8 cellular contexts compared by ENCODE assay signal in the genomic region with DNA sequence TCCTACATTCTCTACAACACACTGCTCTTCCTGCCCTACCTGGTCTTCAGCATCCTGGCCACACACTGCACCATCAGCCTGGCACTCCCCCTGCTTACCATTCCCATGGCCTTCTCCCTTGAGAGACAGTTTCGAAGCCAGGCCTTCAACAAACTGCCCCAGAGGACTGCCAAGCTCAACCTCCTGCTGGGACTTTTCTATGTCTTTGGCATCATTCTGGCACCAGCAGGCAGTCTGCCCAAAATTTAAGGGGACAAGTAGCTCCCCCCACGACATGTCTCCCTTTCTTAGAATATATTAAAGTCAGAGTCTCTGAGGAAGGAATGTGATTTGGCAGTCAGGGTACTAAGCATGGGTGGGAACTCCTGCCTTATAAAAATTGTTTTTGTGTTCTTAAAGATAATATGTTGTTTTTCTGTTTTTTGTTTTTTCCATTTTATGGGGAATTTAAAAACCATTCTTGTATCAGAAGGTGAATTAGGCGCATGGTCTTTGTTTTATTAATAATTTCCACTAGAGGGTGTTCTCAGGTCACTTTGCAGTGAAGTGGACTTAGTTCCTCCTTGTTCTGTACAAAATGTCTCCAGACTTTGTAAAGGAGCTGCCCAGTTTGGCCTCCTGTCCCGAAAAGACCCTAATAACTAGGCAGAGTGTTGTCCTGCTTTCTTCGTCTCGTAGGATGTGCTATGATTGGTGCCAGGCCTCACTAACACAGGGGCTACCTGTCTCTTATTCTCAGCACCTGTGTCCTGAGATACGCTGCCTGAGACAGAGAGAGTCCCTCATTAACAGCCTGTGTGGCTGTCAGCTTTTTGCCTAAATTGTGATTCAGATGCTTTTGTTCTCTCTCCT. TPM values are rescaled to one million over a fixed set of nuclear protein-coding genes. Genes with fewer than 3 reads are reported as not detected.
DNase-seq lines count a peak whose midpoint lies in the region; ATAC-seq lines count a peak whose summit lies in the region.

No MANE protein-coding gene starts in this region.

- no peak overlapping the region for H3K4me2 ChIP-seq in trophoblast cell (ENCODE audit: low read length)

- no CpG with 5 or more reads among the region's 7 CpGs for WGBS in trophoblast cell (ENCODE audit: extremely low coverage, insufficient coverage, insufficient read length)

- DNase-seq in NCI-H82 (lab: John Stamatoyannopoulos, UW): peak; percentile 49
- no peak for DNase-seq in NCI-H82 treated with DMSO at 0.1 percent for 48 hours (lab: John Stamatoyannopoulos, UW; ENCODE audit: unreplicated experiment)
- DNase-seq in NCI-H1694 treated with DMSO at 0.1 percent for 48 hours (lab: John Stamatoyannopoulos, UW): peak; percentile 35
- DNase-seq in cerebellum (ENCODE audit: low spot score): peak; percentile 30
- no peak for DNase-seq in trophoblast cell
- DNase-seq in AG08396 (ENCODE audit: low spot score): no peak
- DNase-seq in H7: no peak

- H4K8ac ChIP-seq in trophoblast cell (ENCODE audit: low read depth, low read length): no peak overlapping the region

- H3K9me3 ChIP-seq in trophoblast cell (ENCODE audit: insufficient read depth, low read depth, low read length): peaks cover 2% of the 10 kb centered on the region

- H2AFZ ChIP-seq in trophoblast cell (ENCODE audit: insufficient read depth, low read length, poor library complexity): no peak overlapping the region

- no peaks in the 10 kb centered on the region for H3K79me2 ChIP-seq in trophoblast cell (ENCODE audit: control insufficient read depth, insufficient read depth, low read length, poor library complexity)

- H3K9ac ChIP-seq in trophoblast cell (ENCODE audit: low read length): peak overlapping the region; percentile 74

- H2BK5ac ChIP-seq in trophoblast cell (ENCODE audit: low read depth, low read length, poor library complexity): no peak overlapping the region

- H3K36me3 ChIP-seq in trophoblast cell (ENCODE audit: control insufficient read depth in 1 of 2, insufficient read depth in 2 of 2, low read length in 2 of 2): peaks cover 7 to 9% of the 10 kb centered on the region in 2 experiments
- H3K36me3 ChIP-seq in H7 (replicated peaks; ENCODE audit: control insufficient read depth, insufficient read depth, low read length): no peaks in the 10 kb centered on the region; the same call in none of the 2 replicates

- no peaks in the 10 kb centered on the region for H3K79me1 ChIP-seq in trophoblast cell (ENCODE audit: low read length)

- H3K4me1 ChIP-seq in trophoblast cell (ENCODE audit: control insufficient read depth in 1 of 2, insufficient read depth in 2 of 2, low read length in 2 of 2): no peaks in the 10 kb centered on the region

- no peak overlapping the region for H3K18ac ChIP-seq in trophoblast cell (ENCODE audit: low read length)

- H4K91ac ChIP-seq in trophoblast cell (ENCODE audit: low read depth, low read length): no peak overlapping the region

- no peak overlapping the region for H3K4me3 ChIP-seq in trophoblast cell (ENCODE audit: low read depth, low read length)
- H3K4me3 ChIP-seq in H7 (ENCODE audit: insufficient read depth, low read depth, low read length): no peak overlapping the region

- H2BK120ac ChIP-seq in trophoblast cell (ENCODE audit: insufficient read depth, low read length, poor library complexity): no peak overlapping the region

- H4K12ac ChIP-seq in trophoblast cell (ENCODE audit: low read depth, low read length): no peak overlapping the region

- no peak for ATAC-seq in HG03457 (IDR thresholded peaks at IDR 0.05; ENCODE audit: unreplicated experiment)

- H3K27ac ChIP-seq in trophoblast cell (ENCODE audit: low read depth, low read length): no peak overlapping the region

- H2BK12ac ChIP-seq in trophoblast cell (ENCODE audit: low read length): no peak overlapping the region

- H3K23ac ChIP-seq in trophoblast cell (ENCODE audit: low read length): no peak overlapping the region

- no peak overlapping the region for H3K4ac ChIP-seq in trophoblast cell (ENCODE audit: low read depth, low read length)

- H3K27me3 ChIP-seq in trophoblast cell (ENCODE audit: insufficient read depth, low read length) (no peaks in the 10 kb centered on the region), H7 (ENCODE audit: control insufficient read depth, insufficient read depth, low read length) (no peaks in the 10 kb centered on the region)

- H3K14ac ChIP-seq in trophoblast cell (ENCODE audit: low read length): no peak overlapping the region

- no peak overlapping the region for H2AK5ac ChIP-seq in trophoblast cell (ENCODE audit: low read length)

RNA-seq across cellular contexts. Expression of gene UBIAD1, which starts 13.1 kb away (rescaled TPM):
- total RNA-seq in cerebellum: 17.8 TPM
- 13.7 and 14.7 TPM in 2 replicates for polyA plus RNA-seq in trophoblast cell (2013)
- total RNA-seq in H7 (2014; rRNA removed; shearing (Covaris generic)): 26.2 and 27.6 TPM in 2 replicates

RNA-seq across cellular contexts. Expression of gene MTOR, which starts 23.8 kb away (rescaled TPM):
- 54.1 TPM for total RNA-seq in cerebellum
- polyA plus RNA-seq in trophoblast cell (2013): 21.6 and 22.3 TPM in 2 replicates
- 74.4 and 83.6 TPM in 2 replicates for total RNA-seq in H7 (2014; rRNA removed; shearing (Covaris generic))

Comparison
In these comparisons a context has a peak if more than half of its experiments do, and no peak if none do; other contexts are left out.
1. DNase-seq: peak in NCI-H82 (single experiment), NCI-H1694 treated with DMSO at 0.1 percent for 48 hours (single experiment) and cerebellum (single experiment); none in NCI-H82 treated with DMSO at 0.1 percent for 48 hours (single experiment), trophoblast cell (0 of 2), AG08396 (single experiment) and H7 (single experiment).